Comparison of ENCODE assay signal across 9 cellular contexts in the genomic region with DNA sequence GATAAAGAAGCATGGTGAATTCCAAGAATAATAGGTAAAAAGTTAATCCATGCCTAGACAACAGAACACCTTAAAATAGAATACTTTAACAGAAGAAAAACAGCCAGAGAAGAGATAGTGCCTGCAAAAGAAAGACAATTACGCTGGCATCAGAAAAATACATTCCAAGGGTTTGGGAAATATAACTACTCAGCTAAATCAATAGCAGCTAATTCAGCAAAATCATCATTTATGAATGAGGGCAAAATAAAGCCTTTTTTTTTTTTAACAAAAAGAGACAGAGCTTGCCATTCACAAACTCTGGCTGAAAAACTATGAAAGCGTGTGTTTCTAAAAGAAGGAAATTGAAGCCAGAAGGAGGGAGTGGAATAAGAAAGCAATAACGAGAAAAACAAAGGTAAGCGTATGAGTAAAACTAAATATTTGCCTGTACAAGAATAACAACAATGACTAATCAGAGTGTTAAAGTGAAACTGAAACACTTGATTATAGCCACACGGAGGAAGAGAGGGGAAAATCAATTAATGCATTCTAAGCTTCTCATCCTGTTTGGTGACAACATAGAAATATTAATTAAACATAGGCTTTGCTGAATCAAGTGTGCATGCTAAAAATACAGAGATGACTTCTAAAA.
DNase-seq lines count a peak whose midpoint lies in the region; ATAC-seq lines count a peak whose summit lies in the region.
"Had no signal": no experiment of that assay in that cellular context is flagged by ENCODE, and none has a peak within 500 bp of the region (broad histone marks: within the 10 kb centered on the region; RNA-seq: fewer than 3 reads in every experiment).

No MANE protein-coding gene starts in this region.

- peak overlapping the region; percentile 10 for H3K27ac ChIP-seq in muscle layer of duodenum (ENCODE audit: low read length)

- CTCF ChIA-PET in activated CD4-positive, alpha-beta memory T cell treated with anti-CD3 and anti-CD28 coated beads, Interleukin-2, amount 10 ng/mL, durations not matched to agents 7 days and 5 days (lab: Charles Lee), result interaction anchor here (1.8 to 3.0 kb wide), 2 partner anchors 10 to 612 kb away, joined by 8 to 12 read pairs; no protein-coding TSS in a partner anchor

- ATAC-seq in GM18907 (IDR thresholded peaks at IDR 0.05; ENCODE audit: unreplicated experiment) (peak; percentile 83), HG02981 (IDR thresholded peaks at IDR 0.05; ENCODE audit: unreplicated experiment) (peak; percentile 75)

- no peaks in the 10 kb centered on the region for H3K9me3 Mint-ChIP-seq in activated CD4-positive, alpha-beta memory T cell treated with anti-CD3 and anti-CD28 coated beads, Interleukin-2, amount 10 ng/mL, durations not matched to agents 7 days and 5 days
- H3K9me3 Mint-ChIP-seq: nephron had no signal

- H3K27me3 Mint-ChIP-seq in activated CD4-positive, alpha-beta memory T cell treated with anti-CD3 and anti-CD28 coated beads, Interleukin-2, amount 10 ng/mL, durations not matched to agents 7 days and 5 days, result no peaks in the 10 kb centered on the region

- H3K27me3 ChIP-seq in muscle layer of duodenum (ENCODE audit: low read depth, low read length), result no peaks in the 10 kb centered on the region

- no peaks in the 10 kb centered on the region for H3K36me3 Mint-ChIP-seq in activated CD4-positive, alpha-beta memory T cell treated with anti-CD3 and anti-CD28 coated beads, Interleukin-2, amount 10 ng/mL, durations not matched to agents 7 days and 5 days (ENCODE audit: low read depth)

- H3K4me3 Mint-ChIP-seq in activated CD4-positive, alpha-beta memory T cell treated with anti-CD3 and anti-CD28 coated beads, Interleukin-2, amount 10 ng/mL, durations not matched to agents 7 days and 5 days, result peak overlapping the region; percentile 54
- H3K4me3 Mint-ChIP-seq: nephron had no signal

- peaks cover 45% of the 10 kb centered on the region for H3K4me1 Mint-ChIP-seq in activated CD4-positive, alpha-beta memory T cell treated with anti-CD3 and anti-CD28 coated beads, Interleukin-2, amount 10 ng/mL, durations not matched to agents 7 days and 5 days
- H3K4me1 Mint-ChIP-seq: nephron had no signal

- H3K9me3 ChIP-seq in muscle layer of duodenum (ENCODE audit: control insufficient read depth in 1 of 2, low read length in 2 of 2), result no peaks in the 10 kb centered on the region

- POLR2A ChIA-PET in activated CD4-positive, alpha-beta memory T cell treated with anti-CD3 and anti-CD28 coated beads, Interleukin-2, amount 10 ng/mL, durations not matched to agents 7 days and 5 days (lab: Charles Lee), result interaction anchor here (1.6 kb wide), 1 partner anchor 613 kb away, joined by 4 read pairs; no protein-coding TSS in a partner anchor

- H3K4me1 ChIP-seq in muscle layer of duodenum (ENCODE audit: control insufficient read depth in 1 of 2, insufficient read depth in 2 of 2, low read length in 2 of 2), result peaks cover 0 to 15% of the 10 kb centered on the region in 2 donors

- no peaks in the 10 kb centered on the region for H3K36me3 ChIP-seq in muscle layer of duodenum (ENCODE audit: control insufficient read depth in 1 of 2, insufficient read depth in 2 of 2, low read length in 2 of 2)

- peak overlapping the region; percentile 67 for H3K27ac Mint-ChIP-seq in activated CD4-positive, alpha-beta memory T cell treated with anti-CD3 and anti-CD28 coated beads, Interleukin-2, amount 10 ng/mL, durations not matched to agents 7 days and 5 days
- H3K27ac Mint-ChIP-seq: nephron had no signal

- peak overlapping the region; percentile 30 to 52 for H3K4me3 ChIP-seq in muscle layer of duodenum (ENCODE audit: low read depth in 1 of 2, low read length in 2 of 2)

- no peak for DNase-seq in activated CD4-positive, alpha-beta memory T cell treated with anti-CD3 and anti-CD28 coated beads, Interleukin-2, amount 10 ng/mL, durations not matched to agents 7 days and 5 days
- DNase-seq in DMS 273 (lab: John Stamatoyannopoulos, UW; ENCODE audit: unreplicated experiment) (no peak), NCI-H1694 treated with DMSO at 0.1 percent for 48 hours (lab: John Stamatoyannopoulos, UW) (no peak), HCEC 1CT (no peak), DMS79 treated with DMSO at 0.1 percent for 48 hours (lab: John Stamatoyannopoulos, UW) (no peak)
